In the genomic region with DNA sequence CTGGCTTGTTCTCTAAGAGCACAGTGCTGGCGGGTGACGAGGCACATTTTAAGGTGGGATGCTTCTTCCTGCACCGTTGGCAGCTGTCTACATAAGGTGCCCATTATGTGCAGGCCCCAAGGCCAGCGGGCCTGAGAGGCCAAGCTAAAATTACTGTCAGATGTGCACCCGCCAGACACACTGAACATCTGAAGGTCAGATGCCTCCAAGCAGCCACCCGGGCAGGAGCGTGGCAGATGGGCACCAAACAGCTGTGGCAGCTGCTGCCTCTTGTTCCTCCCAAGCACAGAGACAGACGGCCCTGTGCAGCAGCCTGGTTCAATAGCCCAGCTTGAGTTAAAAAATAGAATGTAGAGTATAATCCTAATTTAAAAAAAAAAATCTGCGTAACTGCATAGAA, we compare ENCODE assay signal across 26 cellular contexts.
DNase-seq lines count a peak whose midpoint lies in the region; ATAC-seq and TF ChIP-seq lines count a peak whose summit lies in the region.
"Had no signal": no experiment of that assay in that cellular context is flagged by ENCODE, and none has a peak within 500 bp of the region (broad histone marks: within the 10 kb centered on the region; RNA-seq: fewer than 3 reads in every experiment).

No MANE protein-coding gene starts in this region.

- intact Hi-C loops in psoas muscle (cut with DNase I): no loop called here
- intact Hi-C loops in right lobe of liver (cut with DNase I): no loop called here

- no peak overlapping the region for H3K4me3 ChIP-seq in BLaER1 treated with 17β-estradiol and CSF1 and Interleukin-3, amounts not matched to agents 10 nM and 100 nM
- H3K4me3 ChIP-seq in psoas muscle (no peak overlapping the region), right lobe of liver (no peak overlapping the region)
- H3K4me3 ChIP-seq: gastroesophageal sphincter, ovary, SK-N-MC had no signal

- peak overlapping the region in 9 of 11 experiments; percentile 45 to 73 (median 60); a peak in 18 of 22 replicates for H3K4me2 ChIP-seq in BLaER1 treated with 17β-estradiol and CSF1 and Interleukin-3, amounts not matched to agents 10 nM and 100 nM

- no peaks in the 10 kb centered on the region for H3K9me3 ChIP-seq in BLaER1 treated with 17β-estradiol and CSF1 and Interleukin-3, amounts not matched to agents 10 nM and 100 nM (replicated peaks in 1 of 11)
- no peaks in the 10 kb centered on the region for H3K9me3 ChIP-seq in psoas muscle
- no peaks in the 10 kb centered on the region for H3K9me3 ChIP-seq in right lobe of liver
- H3K9me3 ChIP-seq: gastroesophageal sphincter, ovary had no signal

- DNase-seq in NCI-H1694 treated with DMSO at 0.1 percent for 48 hours (lab: John Stamatoyannopoulos, UW) (peak; percentile 85), psoas muscle (no peak), NCI-H748 (lab: John Stamatoyannopoulos, UW; ENCODE audit: unreplicated experiment) (no peak), right lobe of liver (no peak), GM10266 (ENCODE audit: extremely low spot score) (no peak)
- DNase-seq: activated CD4-positive, alpha-beta memory T cell treated with anti-CD3 and anti-CD28 coated beads, Interleukin-2, amount 10 ng/mL, durations not matched to agents 7 days and 5 days; activated CD8-positive, alpha-beta memory T cell treated with anti-CD3 and anti-CD28 coated beads, Interleukin-2, amount 50 U/mL, for 4 hours; amniotic stem cell; brain microvascular endothelial cell; CD8-positive, alpha-beta memory T cell; DMS153; immature natural killer cell; Karpas-422; NCI-H1417; NCI-H2081 treated with DMSO at 0.1 percent for 48 hours; NCI-H345; ovary; stimulated activated CD4-positive, alpha-beta T cell treated with anti-CD3 and anti-CD28 coated beads, Interleukin-2, amount 100 ng/mL, for 48 hours; stimulated activated naive CD8-positive, alpha-beta T cell treated with anti-CD3 and anti-CD28 coated beads, Interleukin-15, amount 100 ng/mL, for 72 hours; T-helper 17 cell had no signal

- TF ChIP-seq CTCF in psoas muscle (IDR thresholded peaks at IDR 0.05) (no peak), right lobe of liver (IDR thresholded peaks at IDR 0.05) (no peak), GM10266 (IDR thresholded peaks at IDR 0.05; ENCODE audit: control insufficient read depth, insufficient read depth, low read depth, missing control alignments) (no peak)

- WGBS in psoas muscle, 3 donors: 51 to 64% (median 54%) methylated on average over 9 of the region's 9 CpGs
- 82% methylated on average over 2 of the region's 9 CpGs for WGBS in right lobe of liver (ENCODE audit: insufficient coverage, low coverage, low lambda C conversion rate, missing lambda C conversion rate)

- H3K4me1 ChIP-seq in BLaER1 treated with 17β-estradiol and CSF1 and Interleukin-3, amounts not matched to agents 10 nM and 100 nM: peaks cover 20 to 36% (median 32%) of the 10 kb centered on the region in 10 experiments
- H3K4me1 ChIP-seq in psoas muscle (no peaks in the 10 kb centered on the region), right lobe of liver (no peaks in the 10 kb centered on the region)
- H3K4me1 ChIP-seq: gastroesophageal sphincter had no signal

- ATAC-seq in SK-N-SH treated with all-trans-retinoic acid at 6 μM for 48 hours: no peak; the same call in 2 of the 3 replicates
- ATAC-seq in psoas muscle: peak; percentile 46 to 81 (median 70)
- no peak for ATAC-seq in right lobe of liver
- ATAC-seq: gastroesophageal sphincter; HCT116; HepG2; stimulated activated naive CD8-positive, alpha-beta T cell treated with anti-CD3 and anti-CD28 coated beads, Interleukin-15, amount 100 ng/mL, for 72 hours; T-helper 17 cell had no signal

- peak overlapping the region in 2 of 11 experiments; percentile 16 to 24; a peak in 2 of 22 replicates for H3K9ac ChIP-seq in BLaER1 treated with 17β-estradiol and CSF1 and Interleukin-3, amounts not matched to agents 10 nM and 100 nM

- no peaks in the 10 kb centered on the region for H4K20me1 ChIP-seq in BLaER1 treated with 17β-estradiol and CSF1 and Interleukin-3, amounts not matched to agents 10 nM and 100 nM

- peak overlapping the region in 3 of 11 experiments; percentile 9 to 34 (median 13); a peak in 4 of 22 replicates for H3K27ac ChIP-seq in BLaER1 treated with 17β-estradiol and CSF1 and Interleukin-3, amounts not matched to agents 10 nM and 100 nM
- no peak overlapping the region for H3K27ac ChIP-seq in psoas muscle
- no peak overlapping the region for H3K27ac ChIP-seq in right lobe of liver
- H3K27ac ChIP-seq: brain microvascular endothelial cell, gastroesophageal sphincter, ovary, SK-N-MC had no signal

- no peak for TF ChIP-seq POLR2A in right lobe of liver (IDR thresholded peaks at IDR 0.05)

- no peaks in the 10 kb centered on the region for H3K36me3 ChIP-seq in BLaER1 treated with 17β-estradiol and CSF1 and Interleukin-3, amounts not matched to agents 10 nM and 100 nM
- H3K36me3 ChIP-seq in psoas muscle (ENCODE audit: insufficient read depth in 1 of 2, low read depth in 1 of 2): no peaks in the 10 kb centered on the region
- no peaks in the 10 kb centered on the region for H3K36me3 ChIP-seq in right lobe of liver
- H3K36me3 ChIP-seq: brain microvascular endothelial cell, gastroesophageal sphincter, ovary had no signal

- H3K27me3 ChIP-seq in BLaER1 treated with 17β-estradiol and CSF1 and Interleukin-3, amounts not matched to agents 10 nM and 100 nM: no peaks in the 10 kb centered on the region
- H3K27me3 ChIP-seq in psoas muscle (ENCODE audit: insufficient read depth in 3 of 3, low read length in 2 of 3): no peaks in the 10 kb centered on the region
- no peaks in the 10 kb centered on the region for H3K27me3 ChIP-seq in right lobe of liver
- H3K27me3 ChIP-seq: brain microvascular endothelial cell, gastroesophageal sphincter, ovary had no signal

TF ChIP-seq in SK-N-SH treated with all-trans-retinoic acid at 6 μM for 48 hours, 23 proteins besides CTCF, POLR2A, EP300 and RAD21:
- TF ChIP-seq TOX (CRISPR knock-in tag; IDR thresholded peaks at IDR 0.05; ENCODE audit: borderline replicate concordance) (no peak), TCF4 (CRISPR knock-in tag; IDR thresholded peaks at IDR 0.05; ENCODE audit: borderline replicate concordance) (peak; percentile 70; the same call in 1 of the 2 replicates)
TF ChIP-seq in SK-N-SH treated with all-trans-retinoic acid at 6 μM for 48 hours: peak in this region for 1.

Comparison
In these comparisons a context has a peak if more than half of its experiments do, and no peak if none do; other contexts are left out.
1. ATAC-seq: peak in psoas muscle (4 of 4); none in SK-N-SH treated with all-trans-retinoic acid at 6 μM for 48 hours (single experiment) and right lobe of liver (0 of 4).